In the genomic region with DNA sequence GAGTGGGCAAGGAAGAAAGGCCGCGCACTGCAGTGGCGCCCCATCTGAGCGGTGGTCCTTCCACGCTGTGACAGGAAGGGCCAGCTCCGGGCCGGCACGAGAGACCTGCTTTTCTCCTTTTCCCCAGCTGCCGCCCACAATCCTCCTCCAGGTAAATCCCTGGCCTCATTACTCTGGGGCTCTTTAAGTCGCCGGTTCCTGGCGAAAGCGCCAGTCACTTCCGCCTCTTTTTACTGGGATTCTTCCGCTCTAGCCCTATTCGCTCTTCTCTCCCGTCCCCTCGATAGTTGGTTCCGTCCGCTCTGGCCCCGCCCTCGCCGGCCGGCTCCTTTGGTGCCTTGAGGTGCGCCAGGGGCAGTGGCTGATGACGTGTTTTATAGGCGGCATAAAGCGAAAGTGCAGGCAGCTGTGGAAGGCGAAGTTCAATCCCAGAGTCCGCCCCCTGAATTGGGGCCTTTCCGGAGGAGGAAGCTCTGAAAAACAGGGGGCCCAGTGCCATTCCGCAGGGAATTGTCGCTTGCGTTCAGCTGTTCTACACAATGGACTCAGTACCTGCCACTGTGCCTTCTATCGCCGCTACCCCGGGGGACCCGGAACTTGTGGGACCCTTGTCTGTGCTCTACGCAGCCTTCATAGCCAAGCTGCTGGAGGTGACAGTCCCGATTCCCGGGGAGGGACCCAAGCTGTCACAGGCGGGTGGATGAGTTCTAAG, we compare ENCODE assay signal across 8 cellular contexts. TPM values are rescaled to one million over a fixed set of nuclear protein-coding genes. Genes with fewer than 3 reads are reported as not detected.
DNase-seq lines count a peak whose midpoint lies in the region; ATAC-seq, FAIRE-seq and TF ChIP-seq lines count a peak whose summit lies in the region.

No MANE protein-coding gene starts in this region.

- peak overlapping the region; percentile 91 to 92 for H3K27ac ChIP-seq in kidney (ENCODE audit: low read depth in 2 of 2, low read length in 2 of 2)

- intact Hi-C loops in activated CD4-positive, alpha-beta T cell treated with anti-CD3 and anti-CD28 coated beads for 36 hours (cut with DNase I, micrococcal nuclease): loop anchor here (1.0 to 10.0 kb wide), 9 partner anchors 11 to 1351 kb away; a partner anchor contains a TSS
- intact Hi-C loops in kidney (cut with DNase I): no loop called here

- H3K27me3 ChIP-seq in BE2C: no peaks in the 10 kb centered on the region

- FAIRE-seq in GM19239 (lab: Jason Lieb, UNC) (peak; percentile 98), kidney (lab: Jason Lieb, UNC) (peak; percentile 97)

- H3K36me3 ChIP-seq in BE2C (peaks cover 2% of the 10 kb centered on the region), kidney (ENCODE audit: control insufficient read depth in 1 of 2, insufficient read depth in 2 of 2, low read length in 2 of 2) (peaks cover 0 to 2% of the 10 kb centered on the region in 2 donors)

- H3K9me3 ChIP-seq in BE2C (no peaks in the 10 kb centered on the region), kidney (ENCODE audit: control insufficient read depth in 1 of 2, low read length in 2 of 2) (no peaks in the 10 kb centered on the region)

- peak overlapping the region; percentile 97 to 98 for H3K9ac ChIP-seq in kidney (ENCODE audit: low read length in 2 of 2)

- TF ChIP-seq CTCF in BE2C (IDR thresholded peaks at IDR 0.05; ENCODE audit: low read depth, low read length) (no peak), choroid plexus epithelial cell (conservative IDR thresholded peaks at IDR 0.05; ENCODE audit: low read depth, low read length) (no peak), kidney (IDR thresholded peaks at IDR 0.05; ENCODE audit: borderline replicate concordance, extremely low read depth, insufficient read depth) (peak; percentile 1)

- peaks cover 26% of the 10 kb centered on the region for H3K4me1 Mint-ChIP-seq in activated CD4-positive, alpha-beta T cell treated with anti-CD3 and anti-CD28 coated beads for 36 hours

- peak overlapping the region; percentile 95 for H3K27ac Mint-ChIP-seq in activated CD4-positive, alpha-beta T cell treated with anti-CD3 and anti-CD28 coated beads for 36 hours

- POLR2A ChIA-PET in activated CD4-positive, alpha-beta T cell treated with anti-CD3 and anti-CD28 coated beads for 36 hours (lab: Charles Lee): interaction anchor here (1.0 to 1.7 kb wide), 4 partner anchors 10 to 69 kb away, joined by 3 to 8 read pairs (median 7); a partner anchor contains a TSS

- CTCF ChIA-PET in activated CD4-positive, alpha-beta T cell treated with anti-CD3 and anti-CD28 coated beads for 36 hours (lab: Charles Lee): interaction anchor here (0.9 to 2.6 kb wide), 7 partner anchors 10 to 179 kb away, joined by 3 to 15 read pairs (median 8); no protein-coding TSS in a partner anchor

- peak; percentile 96 for ATAC-seq in HG03442 (IDR thresholded peaks at IDR 0.05; ENCODE audit: unreplicated experiment)
- ATAC-seq in activated CD4-positive, alpha-beta T cell treated with anti-CD3 and anti-CD28 coated beads for 36 hours: peak; percentile 97

- DNase-seq in BE2C (peak; percentile 97), GM19239 (ENCODE audit: insufficient read length, low spot score) (peak; percentile 62), NCI-H510A treated with DMSO at 0.1 percent for 48 hours (lab: John Stamatoyannopoulos, UW) (peak; percentile 98), choroid plexus epithelial cell (ENCODE audit: low read depth) (peak; percentile 99), kidney (peak; percentile 99)
- DNase-seq in activated CD4-positive, alpha-beta T cell treated with anti-CD3 and anti-CD28 coated beads for 36 hours: peak; percentile 98
- DNase-seq in stimulated activated CD4-positive, alpha-beta T cell treated with anti-CD3 and anti-CD28 coated beads, Interleukin-15, amount 100 ng/mL, for 1 hour (ENCODE audit: low read depth in 1 of 2, low spot score in 1 of 2): peak; percentile 93 to 95

- H3K4me3 Mint-ChIP-seq in activated CD4-positive, alpha-beta T cell treated with anti-CD3 and anti-CD28 coated beads for 36 hours: peak overlapping the region; percentile 86

- no peaks in the 10 kb centered on the region for H3K9me3 Mint-ChIP-seq in activated CD4-positive, alpha-beta T cell treated with anti-CD3 and anti-CD28 coated beads for 36 hours (ENCODE audit: low read depth)

- H3K4me1 ChIP-seq in BE2C (no peaks in the 10 kb centered on the region), kidney (ENCODE audit: control insufficient read depth in 1 of 2, insufficient read depth in 1 of 2, low read depth in 1 of 2, low read length in 2 of 2) (peaks cover 4 to 13% of the 10 kb centered on the region in 2 donors)

- peaks cover 12% of the 10 kb centered on the region for H3K36me3 Mint-ChIP-seq in activated CD4-positive, alpha-beta T cell treated with anti-CD3 and anti-CD28 coated beads for 36 hours (ENCODE audit: low read depth)

- H3K27me3 Mint-ChIP-seq in activated CD4-positive, alpha-beta T cell treated with anti-CD3 and anti-CD28 coated beads for 36 hours: no peaks in the 10 kb centered on the region

- peak overlapping the region; percentile 99 for H3K4me3 ChIP-seq in BE2C (ENCODE audit: low read depth, low read length)
- H3K4me3 ChIP-seq in choroid plexus epithelial cell (ENCODE audit: low read depth, low read length): peak overlapping the region; percentile 88
- H3K4me3 ChIP-seq in kidney (ENCODE audit: low read length in 2 of 2): peak overlapping the region; percentile 95 to 96

RNA-seq across cellular contexts. Expression of a gene that starts 26.2 kb away (rescaled TPM):
- 49.0 TPM for polyA plus RNA-seq in BE2C (2012; ENCODE audit: insufficient read depth, insufficient read length, low read depth)
- 10 to 100 TPM; 46.7 to 57.9 TPM for total RNA-seq in activated CD4-positive, alpha-beta T cell treated with anti-CD3 and anti-CD28 coated beads for 36 hours
- total RNA-seq in kidney: 51.5 TPM
- polyA plus RNA-seq in kidney (ENCODE audit: insufficient read depth, low read depth, low replicate concordance): 19.1 TPM

RNA-seq across cellular contexts. Expression of a gene that starts 54.4 kb away (rescaled TPM):
- polyA plus RNA-seq in BE2C (2012; ENCODE audit: insufficient read depth, insufficient read length, low read depth): 3.5 TPM
- 10 to 100 TPM; 18.5 to 21.1 TPM for total RNA-seq in activated CD4-positive, alpha-beta T cell treated with anti-CD3 and anti-CD28 coated beads for 36 hours
- total RNA-seq in kidney: 8.2 TPM
- 1.9 TPM for polyA plus RNA-seq in kidney (ENCODE audit: insufficient read depth, low read depth, low replicate concordance)

Comparison
In these comparisons a context has a peak if more than half of its experiments do, and no peak if none do; other contexts are left out.
1. Peak in every context shown above with its lines: DNase-seq, ATAC-seq, H3K4me3 ChIP-seq and H3K27ac ChIP-seq.